In genomic region chr1:58166417-58166816, GRCh38 we compare ENCODE assay signal across 7 cellular contexts.
"Had no signal": no experiment of that assay in that cellular context is flagged by ENCODE, and none has a peak within 500 bp of the region (broad histone marks: within the 10 kb centered on the region; RNA-seq: fewer than 3 reads in every experiment).

No MANE protein-coding gene starts in this region.

- DNase-seq: IMR-90, KBM-7, KG1 had no signal

- H3K4me3 ChIP-seq: K562 had no signal

- H3K9ac ChIP-seq: KMS-11 had no signal

- FAIRE-seq: HTR-8/SVneo, K562 had no signal

- H3K27ac ChIP-seq: HL-60, KMS-11 had no signal

- H3K4me2 ChIP-seq: KMS-11 had no signal

- ATAC-seq: K562 had no signal
